12 cellular contexts compared by ENCODE assay signal in genomic region chr6:137370871-137371633, GRCh38.
DNase-seq lines count a peak whose midpoint lies in the region; ATAC-seq and TF ChIP-seq lines count a peak whose summit lies in the region.
"Had no signal": no experiment of that assay in that cellular context is flagged by ENCODE, and none has a peak within 500 bp of the region (broad histone marks: within the 10 kb centered on the region; RNA-seq: fewer than 3 reads in every experiment).

No MANE protein-coding gene starts in this region.

- H3K9me3 ChIP-seq in OCI-LY3 (ENCODE audit: insufficient read depth, low read length): no peaks in the 10 kb centered on the region
- H3K9me3 ChIP-seq in CD8-positive, alpha-beta T cell (ENCODE audit: low read length): no peaks in the 10 kb centered on the region
- H3K9me3 ChIP-seq in vagina: no peaks in the 10 kb centered on the region

- no peak overlapping the region for H3K27ac Mint-ChIP-seq in CD8-positive, alpha-beta T cell
- H3K27ac Mint-ChIP-seq: stimulated activated naive CD8-positive, alpha-beta T cell treated with anti-CD3 and anti-CD28 coated beads, Interleukin-15, Interleukin-2, amounts not matched to agents 100 ng/mL and 50 ng/mL, for 24 hours had no signal

- H2AFZ ChIP-seq in OCI-LY3 (ENCODE audit: low read depth, low read length): no peak overlapping the region

- CTCF ChIA-PET in CD8-positive, alpha-beta T cell (lab: Charles Lee): no interaction called here

- H3K27me3 Mint-ChIP-seq in CD8-positive, alpha-beta T cell (ENCODE audit: low read depth): no peaks in the 10 kb centered on the region
- H3K27me3 Mint-ChIP-seq: stimulated activated naive CD8-positive, alpha-beta T cell treated with anti-CD3 and anti-CD28 coated beads, Interleukin-15, Interleukin-2, amounts not matched to agents 100 ng/mL and 50 ng/mL, for 24 hours had no signal

- no peak; the same call in 1 of the 2 replicates for TF ChIP-seq CTCF in OCI-LY3 (IDR thresholded peaks at IDR 0.05; ENCODE audit: low read depth, low read length)
- no peak for TF ChIP-seq CTCF in CD8-positive, alpha-beta T cell (IDR thresholded peaks at IDR 0.05)
- TF ChIP-seq CTCF in vagina (IDR thresholded peaks at IDR 0.05): no peak

- POLR2A ChIA-PET in CD8-positive, alpha-beta T cell (lab: Charles Lee): no interaction called here

- H3K36me3 ChIP-seq in OCI-LY3 (replicated peaks; ENCODE audit: low read depth, low read length): no peaks in the 10 kb centered on the region
- no peaks in the 10 kb centered on the region for H3K36me3 ChIP-seq in CD8-positive, alpha-beta T cell (ENCODE audit: insufficient read depth, low read length)
- H3K36me3 ChIP-seq in vagina: no peaks in the 10 kb centered on the region

- no peaks in the 10 kb centered on the region for H3K27me3 ChIP-seq in OCI-LY3 (ENCODE audit: low read depth, low read length)
- no peaks in the 10 kb centered on the region for H3K27me3 ChIP-seq in CD8-positive, alpha-beta T cell (ENCODE audit: insufficient read depth, low read length)
- no peaks in the 10 kb centered on the region for H3K27me3 ChIP-seq in vagina

- H3K4me1 ChIP-seq in OCI-LY3 (ENCODE audit: low read length) (peaks cover 21% of the 10 kb centered on the region), vagina (no peaks in the 10 kb centered on the region)
- H3K4me1 ChIP-seq in CD8-positive, alpha-beta T cell (ENCODE audit: insufficient read depth, low read length): no peaks in the 10 kb centered on the region

- peak overlapping the region; percentile 23 for H3K4me2 ChIP-seq in OCI-LY3 (ENCODE audit: low read length)

- H3K4me3 ChIP-seq in OCI-LY3 (ENCODE audit: low read length) (peak overlapping the region; percentile 39; the same call in 1 of the 2 replicates), vagina (no peak overlapping the region)
- H3K4me3 ChIP-seq in CD8-positive, alpha-beta T cell (ENCODE audit: low read depth, low read length): no peak overlapping the region

- ATAC-seq in HG02798 (IDR thresholded peaks at IDR 0.05; ENCODE audit: poor library complexity, unreplicated experiment): peak; percentile 71
- no peak for ATAC-seq in CD8-positive, alpha-beta T cell

- peaks cover 6% of the 10 kb centered on the region for H3K4me1 Mint-ChIP-seq in CD8-positive, alpha-beta T cell (ENCODE audit: low read depth)

- intact Hi-C loops in CD8-positive, alpha-beta T cell (cut with DNase I, micrococcal nuclease): no loop called here
- intact Hi-C loops in vagina (cut with DNase I): no loop called here

- H3K79me2 ChIP-seq in OCI-LY3 (ENCODE audit: low read length): no peaks in the 10 kb centered on the region

- peak overlapping the region; percentile 72 for H3K27ac ChIP-seq in OCI-LY3 (ENCODE audit: low read length)
- no peak overlapping the region for H3K27ac ChIP-seq in CD8-positive, alpha-beta T cell (ENCODE audit: low read depth, low read length)
- no peak overlapping the region for H3K27ac ChIP-seq in vagina
- H3K27ac ChIP-seq: VCaP had no signal

- no peaks in the 10 kb centered on the region for H3K36me3 Mint-ChIP-seq in CD8-positive, alpha-beta T cell

- no peaks in the 10 kb centered on the region for H4K20me1 ChIP-seq in OCI-LY3 (ENCODE audit: insufficient read depth, low read length)

- no peaks in the 10 kb centered on the region for H3K9me3 Mint-ChIP-seq in CD8-positive, alpha-beta T cell
- H3K9me3 Mint-ChIP-seq: stimulated activated naive CD8-positive, alpha-beta T cell treated with anti-CD3 and anti-CD28 coated beads, Interleukin-15, Interleukin-2, amounts not matched to agents 100 ng/mL and 50 ng/mL, for 24 hours had no signal

- DNase-seq in SIG-M5 treated with dmso at 0.1 percent for 504 hours (lab: John Stamatoyannopoulos, UW; ENCODE audit: unreplicated experiment) (peak; percentile 44), SIG-M5 (lab: John Stamatoyannopoulos, UW) (no peak), superior temporal gyrus (ENCODE audit: extremely low spot score) (peak; percentile 15), vagina (ENCODE audit: extremely low spot score in 2 of 2) (no peak)
- DNase-seq in CD8-positive, alpha-beta T cell: no peak
- no peak for DNase-seq in effector CD4-positive, alpha-beta T cell
- DNase-seq: HCEC 1CT, NCI-H1694 had no signal

- no peak for TF ChIP-seq POLR2A in vagina (IDR thresholded peaks at IDR 0.05)

- H3K4me3 Mint-ChIP-seq in CD8-positive, alpha-beta T cell: no peak overlapping the region
- H3K4me3 Mint-ChIP-seq: stimulated activated naive CD8-positive, alpha-beta T cell treated with anti-CD3 and anti-CD28 coated beads, Interleukin-15, Interleukin-2, amounts not matched to agents 100 ng/mL and 50 ng/mL, for 24 hours had no signal

- peak overlapping the region; percentile 18; the same call in 1 of the 2 replicates for H3K9ac ChIP-seq in OCI-LY3 (ENCODE audit: low read length)

Comparison
In these comparisons a context has a peak if more than half of its experiments do, and no peak if none do; other contexts are left out.
1. DNase-seq: peak in SIG-M5 treated with dmso at 0.1 percent for 504 hours (single experiment) and superior temporal gyrus (single experiment); none in SIG-M5 (single experiment), CD8-positive, alpha-beta T cell (0 of 7), vagina (0 of 2) and effector CD4-positive, alpha-beta T cell (single experiment).